ENCODE assay signal across 21 cellular contexts in the genomic region with DNA sequence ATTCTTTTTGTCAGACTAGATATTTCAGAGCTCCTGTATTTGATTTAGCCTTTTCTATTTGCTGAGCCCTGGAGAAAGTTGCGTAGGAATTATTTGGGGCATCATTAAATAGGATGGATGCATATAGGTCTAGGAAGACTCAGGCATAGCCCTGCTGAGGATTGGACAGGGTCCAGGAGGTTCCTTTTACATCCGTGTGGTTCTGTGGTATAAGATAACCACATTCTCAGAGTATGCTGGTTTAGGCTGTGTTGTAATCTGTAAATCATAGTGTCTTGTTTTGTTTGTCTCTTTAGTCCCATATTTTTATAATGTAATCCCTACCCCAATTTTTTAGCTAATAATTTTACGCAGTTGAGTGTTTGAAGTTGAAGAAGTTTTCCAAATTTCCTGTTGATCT.
DNase-seq lines count a peak whose midpoint lies in the region; ATAC-seq and TF ChIP-seq lines count a peak whose summit lies in the region.
"Had no signal": no experiment of that assay in that cellular context is flagged by ENCODE, and none has a peak within 500 bp of the region (broad histone marks: within the 10 kb centered on the region; RNA-seq: fewer than 3 reads in every experiment).

No MANE protein-coding gene starts in this region.

- TF ChIP-seq CTCF in astrocyte of the spinal cord (IDR thresholded peaks at IDR 0.05; ENCODE audit: low read depth, low read length) = no peak
- TF ChIP-seq CTCF in vagina (IDR thresholded peaks at IDR 0.05) = no peak

- H3K27me3 ChIP-seq in vagina = no peaks in the 10 kb centered on the region
- H3K27me3 ChIP-seq: gastrocnemius medialis had no signal

- H3K27me3 Mint-ChIP-seq in activated naive CD4-positive, alpha-beta T cell treated with anti-CD3 and anti-CD28 coated beads, Interleukin-2, amount 10 ng/mL, durations not matched to agents 7 days and 5 days = no peaks in the 10 kb centered on the region
- no peaks in the 10 kb centered on the region for H3K27me3 Mint-ChIP-seq in stimulated activated naive B cell treated with anti-CD40 and anti-IgM and Interleukin-4, amounts not matched to agents 10 μg/mL and 1 μg/mL and 100 μg/mL, for 72 hours
- H3K27me3 Mint-ChIP-seq: effector memory CD8-positive, alpha-beta T cell had no signal

- H3K4me3 Mint-ChIP-seq in activated naive CD4-positive, alpha-beta T cell treated with anti-CD3 and anti-CD28 coated beads, Interleukin-2, amount 10 ng/mL, durations not matched to agents 7 days and 5 days = no peak overlapping the region
- H3K4me3 Mint-ChIP-seq in stimulated activated naive B cell treated with anti-CD40 and anti-IgM and Interleukin-4, amounts not matched to agents 10 μg/mL and 1 μg/mL and 100 μg/mL, for 72 hours = peak overlapping the region in 1 of 2 donors; percentile 65
- H3K4me3 Mint-ChIP-seq: effector memory CD8-positive, alpha-beta T cell; immature natural killer cell had no signal

- H3K36me3 Mint-ChIP-seq in activated naive CD4-positive, alpha-beta T cell treated with anti-CD3 and anti-CD28 coated beads, Interleukin-2, amount 10 ng/mL, durations not matched to agents 7 days and 5 days = no peaks in the 10 kb centered on the region
- H3K36me3 Mint-ChIP-seq in stimulated activated naive B cell treated with anti-CD40 and anti-IgM and Interleukin-4, amounts not matched to agents 10 μg/mL and 1 μg/mL and 100 μg/mL, for 72 hours = peaks cover 0 to 3% of the 10 kb centered on the region in 2 donors
- H3K36me3 Mint-ChIP-seq: immature natural killer cell had no signal

- no peaks in the 10 kb centered on the region for H3K9me3 Mint-ChIP-seq in activated naive CD4-positive, alpha-beta T cell treated with anti-CD3 and anti-CD28 coated beads, Interleukin-2, amount 10 ng/mL, durations not matched to agents 7 days and 5 days
- H3K9me3 Mint-ChIP-seq in stimulated activated naive B cell treated with anti-CD40 and anti-IgM and Interleukin-4, amounts not matched to agents 10 μg/mL and 1 μg/mL and 100 μg/mL, for 72 hours = peaks cover 0 to 1% of the 10 kb centered on the region in 2 donors
- H3K9me3 Mint-ChIP-seq: effector memory CD8-positive, alpha-beta T cell; immature natural killer cell had no signal

- no peaks in the 10 kb centered on the region for H3K4me1 ChIP-seq in vagina
- H3K4me1 ChIP-seq: Caco-2, gastrocnemius medialis had no signal

- CTCF ChIA-PET in activated naive CD4-positive, alpha-beta T cell treated with anti-CD3 and anti-CD28 coated beads, Interleukin-2, amount 10 ng/mL, durations not matched to agents 7 days and 5 days (lab: Charles Lee) = no interaction called here

- no peak overlapping the region for H3K27ac ChIP-seq in vagina
- H3K27ac ChIP-seq: gastrocnemius medialis had no signal

- in situ Hi-C loops in astrocyte of the spinal cord (cut with HindIII; ENCODE audit: low sequenced_read_pairs) = no loop called here

- TF ChIP-seq POLR2A in vagina (IDR thresholded peaks at IDR 0.05) = no peak

- H3K27ac Mint-ChIP-seq in activated naive CD4-positive, alpha-beta T cell treated with anti-CD3 and anti-CD28 coated beads, Interleukin-2, amount 10 ng/mL, durations not matched to agents 7 days and 5 days = peak overlapping the region; percentile 45
- peak overlapping the region; percentile 28 for H3K27ac Mint-ChIP-seq in stimulated activated naive B cell treated with anti-CD40 and anti-IgM and Interleukin-4, amounts not matched to agents 10 μg/mL and 1 μg/mL and 100 μg/mL, for 72 hours

- H3K4me1 Mint-ChIP-seq in activated naive CD4-positive, alpha-beta T cell treated with anti-CD3 and anti-CD28 coated beads, Interleukin-2, amount 10 ng/mL, durations not matched to agents 7 days and 5 days = peaks cover 41% of the 10 kb centered on the region
- peaks cover 3 to 27% of the 10 kb centered on the region in 2 donors for H3K4me1 Mint-ChIP-seq in stimulated activated naive B cell treated with anti-CD40 and anti-IgM and Interleukin-4, amounts not matched to agents 10 μg/mL and 1 μg/mL and 100 μg/mL, for 72 hours

- no peak for DNase-seq in activated naive CD4-positive, alpha-beta T cell treated with anti-CD3 and anti-CD28 coated beads, Interleukin-2, amount 10 ng/mL, durations not matched to agents 7 days and 5 days
- DNase-seq in activated naive CD4-positive, alpha-beta T cell treated with Interleukin-2 at 50 U/mL for 16 hours = no peak
- peak; percentile 47 for DNase-seq in OCI-M1 (lab: John Stamatoyannopoulos, UW)
- DNase-seq in astrocyte of the spinal cord (ENCODE audit: low read depth, low spot score) = peak; percentile 39
- DNase-seq in stimulated activated naive B cell treated with anti-CD40 and anti-IgM and Interleukin-4, amounts not matched to agents 10 μg/mL and 1 μg/mL and 100 μg/mL, for 72 hours = no peak
- no peak for DNase-seq in SHP77 treated with DMSO at 0.1 percent for 48 hours (lab: John Stamatoyannopoulos, UW)
- DNase-seq in vagina (ENCODE audit: extremely low spot score in 2 of 2) = no peak
- DNase-seq: activated effector memory CD4-positive, alpha-beta T cell treated with Interleukin-2 at 50 U/mL for 16 hours; Caco-2; caudate nucleus; effector memory CD8-positive, alpha-beta T cell; gastrocnemius medialis; immature natural killer cell; mesendoderm; NCI-H1105 treated with DMSO at 0.1 percent for 48 hours; stimulated activated CD4-positive, alpha-beta T cell treated with anti-CD3 and anti-CD28 coated beads, Interleukin-4, amount 100 ng/mL, for 4 hours; stimulated activated naive CD4-positive, alpha-beta T cell treated with Interleukin-2 at 50 U/mL for 16 hours; SW 1271 had no signal

- H3K4me3 ChIP-seq in astrocyte of the spinal cord (ENCODE audit: low read depth, low read length) (no peak overlapping the region), vagina (no peak overlapping the region)
- H3K4me3 ChIP-seq: gastrocnemius medialis had no signal

- no peaks in the 10 kb centered on the region for H3K36me3 ChIP-seq in vagina
- H3K36me3 ChIP-seq: gastrocnemius medialis had no signal

- no peaks in the 10 kb centered on the region for H3K9me3 ChIP-seq in vagina
- H3K9me3 ChIP-seq: Caco-2, gastrocnemius medialis had no signal

- no peak for ATAC-seq in stimulated activated naive B cell treated with anti-CD40 and anti-IgM and Interleukin-4, amounts not matched to agents 10 μg/mL and 1 μg/mL and 100 μg/mL, for 72 hours (replicated peaks)
- no peak for ATAC-seq in GM21381 (IDR thresholded peaks at IDR 0.05; ENCODE audit: unreplicated experiment)
- ATAC-seq: effector memory CD8-positive, alpha-beta T cell; gastrocnemius medialis; HepG2; Panc1 had no signal

- intact Hi-C loops in vagina (cut with DNase I) = no loop called here

Comparison
In these comparisons a context has a peak if more than half of its experiments do, and no peak if none do; other contexts are left out.
1. DNase-seq: peak in OCI-M1 (single experiment) and astrocyte of the spinal cord (single experiment); none in activated naive CD4-positive, alpha-beta T cell treated with anti-CD3 and anti-CD28 coated beads, Interleukin-2, amount 10 ng/mL, durations not matched to agents 7 days and 5 days (single experiment), activated naive CD4-positive, alpha-beta T cell treated with Interleukin-2 at 50 U/mL for 16 hours (single experiment), stimulated activated naive B cell treated with anti-CD40 and anti-IgM and Interleukin-4, amounts not matched to agents 10 μg/mL and 1 μg/mL and 100 μg/mL, for 72 hours (single experiment), SHP77 treated with DMSO at 0.1 percent for 48 hours (single experiment) and vagina (0 of 2).